Comparison of ENCODE assay signal across 8 cellular contexts in the genomic region with DNA sequence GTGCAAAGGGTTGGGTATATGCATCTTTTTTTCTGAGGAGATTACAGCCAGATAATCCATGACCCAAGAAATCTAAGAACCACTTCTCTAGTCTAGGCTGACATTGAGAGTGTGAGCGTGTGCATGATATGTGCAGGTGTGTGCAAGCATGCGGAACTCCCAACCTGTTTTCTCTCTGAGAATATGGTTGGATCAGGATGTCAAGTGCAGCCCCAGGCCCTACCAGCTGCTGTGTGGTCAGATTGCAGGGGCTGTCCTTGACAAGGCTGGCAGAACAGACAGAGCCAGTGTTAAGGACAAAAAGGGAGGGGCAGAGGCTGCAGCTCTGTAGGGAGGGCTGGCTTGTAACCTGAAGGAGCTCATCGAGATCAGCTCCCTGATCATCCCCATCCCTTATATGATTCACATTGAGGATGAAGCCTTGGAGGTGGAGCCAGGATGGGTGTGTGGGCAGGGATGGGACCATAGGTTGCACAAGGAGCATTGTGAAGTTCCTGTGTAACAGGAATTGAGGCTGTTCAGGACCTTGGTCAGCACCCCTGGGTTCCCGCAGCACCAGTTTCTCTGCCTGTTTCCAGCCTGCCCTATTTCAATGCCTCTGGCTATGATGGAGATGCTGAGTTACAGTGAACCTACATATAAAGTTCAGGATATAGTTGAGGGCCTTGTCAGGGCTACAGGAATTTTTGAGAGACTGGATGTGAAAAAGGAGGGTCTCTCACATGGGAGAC. TPM values are rescaled to one million over a fixed set of nuclear protein-coding genes. Genes with fewer than 3 reads are reported as not detected.
A peak's percentile ranks its signal among the peaks of the same experiment; 100 is the strongest.
DNase-seq lines count a peak whose midpoint lies in the region; ATAC-seq lines count a peak whose summit lies in the region.

No MANE protein-coding gene starts in this region.

- intact Hi-C loops in posterior vena cava (cut with DNase I), result loop anchor here in 1 of 2 donors (5.0 kb wide), 1 partner anchor 1727 kb away; no protein-coding TSS in a partner anchor

- DNase-seq in COLO668 (lab: John Stamatoyannopoulos, UW; ENCODE audit: unreplicated experiment), result peak; percentile 77
- peak; percentile 28 for DNase-seq in HK-2 (ENCODE audit: unreplicated experiment)
- peak; percentile 63 for DNase-seq in RPMI8226
- DNase-seq in ecto neural progenitor cell (ENCODE audit: low spot score), result peak; percentile 78
- peak; percentile 83 for DNase-seq in posterior vena cava (ENCODE audit: low spot score)

- no peak for ATAC-seq in HG03097 (IDR thresholded peaks at IDR 0.05; ENCODE audit: low FRiP score, unreplicated experiment)
- no peak for ATAC-seq in HG03565 (IDR thresholded peaks at IDR 0.05; ENCODE audit: unreplicated experiment)
- no peak for ATAC-seq in HG02759 (IDR thresholded peaks at IDR 0.05; ENCODE audit: unreplicated experiment)

RNA-seq across cellular contexts. Expression of a gene that starts 52.6 kb away (rescaled TPM):
- total RNA-seq in posterior vena cava, result 10 to 100 TPM; 14.7 to 18.8 TPM

Comparison
In these comparisons a context has a peak if more than half of its experiments do, and no peak if none do; other contexts are left out.
1. DNase-seq: peak in every context shown above with its lines; median percentile 83 in posterior vena cava; 78 in ecto neural progenitor cell; 77 in COLO668; 63 in RPMI8226; 28 in HK-2.